In genomic region chr5:53922508-53923498, GRCh38 we compare ENCODE assay signal across 21 cellular contexts.
DNase-seq lines count a peak whose midpoint lies in the region; TF ChIP-seq lines count a peak whose summit lies in the region.
"Had no signal": no experiment of that assay in that cellular context is flagged by ENCODE, and none has a peak within 500 bp of the region (broad histone marks: within the 10 kb centered on the region; RNA-seq: fewer than 3 reads in every experiment).

No MANE protein-coding gene starts in this region.

- H3K36me3 ChIP-seq in endodermal cell (ENCODE audit: control insufficient read depth, insufficient read depth, low read length) (no peaks in the 10 kb centered on the region), mammary epithelial cell (ENCODE audit: insufficient read depth, low read length) (no peaks in the 10 kb centered on the region)
- H3K36me3 ChIP-seq: MG63, sigmoid colon had no signal

- H3K4me1 ChIP-seq in endodermal cell (ENCODE audit: control insufficient read depth, insufficient read depth, low read length) (no peaks in the 10 kb centered on the region), mammary epithelial cell (ENCODE audit: insufficient read depth, low read length) (no peaks in the 10 kb centered on the region)
- H3K4me1 ChIP-seq: A549 had no signal

- H4K20me1 ChIP-seq in mammary epithelial cell (ENCODE audit: insufficient read depth, low read length): no peaks in the 10 kb centered on the region

- H3K27me3 ChIP-seq in endodermal cell (ENCODE audit: control insufficient read depth, insufficient read depth, low read length, poor library complexity, severe bottlenecking): no peaks in the 10 kb centered on the region
- H3K27me3 ChIP-seq in mammary epithelial cell (ENCODE audit: insufficient read depth, low read length): no peaks in the 10 kb centered on the region
- H3K27me3 ChIP-seq: MG63, sigmoid colon had no signal

- no peaks in the 10 kb centered on the region for H3K27me3 Mint-ChIP-seq in nephron (ENCODE audit: low read depth)
- H3K27me3 Mint-ChIP-seq in endodermal cell (ENCODE audit: insufficient read depth): no peaks in the 10 kb centered on the region
- H3K27me3 Mint-ChIP-seq: activated naive CD8-positive, alpha-beta T cell treated with anti-CD3 and anti-CD28 coated beads for 36 hours; activated T-helper 17 cell treated with anti-CD3 and anti-CD28 coated beads, Interleukin-2, amount 50 U/mL, for 72 hours had no signal

- H3K4me1 Mint-ChIP-seq in nephron (peaks cover 25% of the 10 kb centered on the region), endodermal cell (peaks cover 1% of the 10 kb centered on the region)
- H3K4me1 Mint-ChIP-seq: natural killer cell had no signal

- intact Hi-C loops in mammary epithelial cell (cut with micrococcal nuclease): no loop called here

- no peak overlapping the region for H3K4me2 ChIP-seq in mammary epithelial cell (ENCODE audit: insufficient read depth, low read depth, low read length)
- H3K4me2 ChIP-seq: A549, PC-9 had no signal

- H3K9me3 Mint-ChIP-seq in nephron (no peaks in the 10 kb centered on the region), endodermal cell (no peaks in the 10 kb centered on the region)
- H3K9me3 Mint-ChIP-seq: activated naive CD8-positive, alpha-beta T cell treated with anti-CD3 and anti-CD28 coated beads for 36 hours; activated T-helper 17 cell treated with anti-CD3 and anti-CD28 coated beads, Interleukin-2, amount 50 U/mL, for 72 hours; natural killer cell had no signal

- H3K4me3 Mint-ChIP-seq in nephron (no peak overlapping the region), endodermal cell (no peak overlapping the region)
- H3K4me3 Mint-ChIP-seq: activated naive CD8-positive, alpha-beta T cell treated with anti-CD3 and anti-CD28 coated beads for 36 hours; activated T-helper 17 cell treated with anti-CD3 and anti-CD28 coated beads, Interleukin-2, amount 50 U/mL, for 72 hours; natural killer cell had no signal

- H3K9me3 ChIP-seq in endodermal cell (ENCODE audit: control insufficient read depth, low read length): no peaks in the 10 kb centered on the region
- no peaks in the 10 kb centered on the region for H3K9me3 ChIP-seq in mammary epithelial cell (replicated peaks; ENCODE audit: insufficient read depth, low read length)
- H3K9me3 ChIP-seq: A549, MG63, sigmoid colon had no signal

- H2AFZ ChIP-seq in mammary epithelial cell (ENCODE audit: low read depth, low read length): no peak overlapping the region
- H2AFZ ChIP-seq: PC-9 had no signal

- WGBS in endodermal cell (ENCODE audit: insufficient coverage in 1 of 2, insufficient read length in 1 of 2), 2 experiments: 92 to 94% methylated on average over 6 to 8 of the region's 8 CpGs
- WGBS in mammary epithelial cell (ENCODE audit: low coverage, missing lambda C conversion rate): 88% methylated on average over 8 of the region's 8 CpGs

- dilution Hi-C loops in mammary epithelial cell (cut with HindIII; ENCODE audit: low sequenced_read_pairs): no loop called here

- H3K4me3 ChIP-seq in endodermal cell (ENCODE audit: low read length) (no peak overlapping the region), mammary epithelial cell (replicated peaks in 1 of 3; ENCODE audit: insufficient read depth in 1 of 3, low read depth in 2 of 3, low read length in 3 of 3) (no peak overlapping the region)
- H3K4me3 ChIP-seq: A549, MG63, PC-9 had no signal

- H3K36me3 Mint-ChIP-seq in nephron (ENCODE audit: low read depth) (no peaks in the 10 kb centered on the region), endodermal cell (ENCODE audit: low read depth) (no peaks in the 10 kb centered on the region)
- H3K36me3 Mint-ChIP-seq: natural killer cell had no signal

- H3K79me2 ChIP-seq in mammary epithelial cell (ENCODE audit: insufficient read depth, low read length): no peaks in the 10 kb centered on the region

- CTCF ChIA-PET in mammary epithelial cell (lab: Charles Lee; ENCODE audit: low non-redundant PET): no interaction called here

- peak; percentile 45 for DNase-seq in NCI-H510A treated with DMSO at 0.1 percent for 48 hours (lab: John Stamatoyannopoulos, UW)
- no peak for DNase-seq in NCI-H510A (lab: John Stamatoyannopoulos, UW)
- peak; percentile 8 for DNase-seq in NAMALWA (ENCODE audit: low spot score)
- DNase-seq in NCI-H524 treated with DMSO at 0.1 percent for 48 hours (lab: John Stamatoyannopoulos, UW): peak; percentile 17
- no peak for DNase-seq in Kasumi-1 (lab: John Stamatoyannopoulos, UW)
- no peak for DNase-seq in endodermal cell
- DNase-seq in mammary epithelial cell: no peak
- DNase-seq: activated CD4-positive, alpha-beta T cell treated with anti-CD3 and anti-CD28 coated beads for 4 hours; activated naive CD8-positive, alpha-beta T cell treated with anti-CD3 and anti-CD28 coated beads for 36 hours; C1 segment of cervical spinal cord; effector memory CD4-positive, alpha-beta T cell; MG63; natural killer cell; NCI-H2081; PC-9; sigmoid colon; T-helper 1 cell had no signal

- in situ Hi-C loops in mammary epithelial cell (cut with MboI; ENCODE audit: low sequenced_read_pairs in 2 of 2): no loop called here

- no peak overlapping the region for H3K27ac ChIP-seq in endodermal cell (ENCODE audit: low read depth, low read length)
- H3K27ac ChIP-seq in mammary epithelial cell (ENCODE audit: insufficient read depth, low read depth, low read length): no peak overlapping the region
- H3K27ac ChIP-seq: A549, HL-60, PC-9, sigmoid colon had no signal

- TF ChIP-seq CTCF in nephron (IDR thresholded peaks at IDR 0.05; ENCODE audit: unreplicated experiment in 3 of 3): no peak
- TF ChIP-seq CTCF in endodermal cell (conservative IDR thresholded peaks at IDR 0.05): no peak
- no peak for TF ChIP-seq CTCF in mammary epithelial cell (conservative IDR thresholded peaks at IDR 0.05 in 1 of 2, IDR thresholded peaks at IDR 0.05 in 1 of 2; ENCODE audit: extremely low read depth in 1 of 2, insufficient read depth in 1 of 2, low read depth in 1 of 2, low read length in 2 of 2)

- H3K27ac Mint-ChIP-seq in nephron (peak overlapping the region; percentile 40 to 82 (median 53)), endodermal cell (no peak overlapping the region)
- H3K27ac Mint-ChIP-seq: activated naive CD8-positive, alpha-beta T cell treated with anti-CD3 and anti-CD28 coated beads for 36 hours; activated T-helper 17 cell treated with anti-CD3 and anti-CD28 coated beads, Interleukin-2, amount 50 U/mL, for 72 hours; natural killer cell had no signal

- H3K9ac ChIP-seq in endodermal cell (ENCODE audit: extremely low read depth, low read length, poor library complexity, severe bottlenecking): no peak overlapping the region
- no peak overlapping the region for H3K9ac ChIP-seq in mammary epithelial cell (ENCODE audit: insufficient read depth, low read length)

- BruUV-seq in mammary epithelial cell (replicated peaks; lab: Mats Ljungman, UMichigan): no TSS peak

Comparison
In these comparisons a context has a peak if more than half of its experiments do, and no peak if none do; other contexts are left out.
1. DNase-seq: peak in NCI-H510A treated with DMSO at 0.1 percent for 48 hours (single experiment), NAMALWA (single experiment) and NCI-H524 treated with DMSO at 0.1 percent for 48 hours (single experiment); none in NCI-H510A (single experiment), Kasumi-1 (0 of 2), endodermal cell (single experiment) and mammary epithelial cell (single experiment).